Comparison of ENCODE assay signal across 11 cellular contexts in the genomic region with DNA sequence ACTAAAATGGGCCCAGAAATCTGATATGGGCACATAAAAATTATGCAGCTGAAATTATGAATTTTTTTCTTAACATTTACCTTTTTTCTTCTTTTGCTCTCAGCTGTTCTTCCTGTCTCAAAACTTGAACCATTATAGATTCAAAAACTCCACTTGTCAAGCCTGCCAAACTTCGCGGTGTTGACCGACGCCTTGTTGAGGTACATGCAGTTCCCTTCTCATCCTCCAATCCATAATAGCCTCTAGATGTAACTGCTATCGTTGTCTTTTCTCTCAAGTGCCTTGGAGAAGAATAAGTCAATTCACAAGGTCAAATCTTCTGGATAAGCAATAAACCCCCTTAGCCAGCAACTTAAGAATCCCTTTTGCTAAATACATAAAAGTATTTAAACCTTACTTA. TPM values are rescaled to one million over a fixed set of nuclear protein-coding genes. Genes with fewer than 3 reads are reported as not detected.
DNase-seq lines count a peak whose midpoint lies in the region; ATAC-seq lines count a peak whose summit lies in the region.
"Had no signal": no experiment of that assay in that cellular context is flagged by ENCODE, and none has a peak within 500 bp of the region (broad histone marks: within the 10 kb centered on the region; RNA-seq: fewer than 3 reads in every experiment).

No MANE protein-coding gene starts in this region.

- ATAC-seq in Right ventricle myocardium inferior (peak; percentile 75), Right ventricle myocardium superior (ENCODE audit: poor library complexity) (peak; percentile 89), left ventricle myocardium superior (peak; percentile 92), GM18867 (IDR thresholded peaks at IDR 0.05; ENCODE audit: unreplicated experiment) (no peak)

- intact Hi-C loops in Right ventricle myocardium inferior (cut with DNase I) (no loop called here), cardiac septum (cut with DNase I) (no loop called here), Right ventricle myocardium superior (cut with DNase I) (no loop called here), left ventricle myocardium superior (cut with micrococcal nuclease) (no loop called here)

- DNase-seq in Right ventricle myocardium inferior (ENCODE audit: missing footprints) (no peak), cardiac septum (ENCODE audit: low spot score) (no peak), Right ventricle myocardium superior (peak; percentile 47), left ventricle myocardium superior (peak; percentile 61), NCI-H2081 treated with DMSO at 0.1 percent for 48 hours (lab: John Stamatoyannopoulos, UW) (no peak), NCI-H446 (lab: John Stamatoyannopoulos, UW) (no peak)
- DNase-seq: BE2C; CD4-positive, alpha-beta memory T cell; DND-41; GDM1 had no signal

RNA-seq across cellular contexts. Expression of a gene that starts 27.2 kb away (rescaled TPM):
- total RNA-seq in Right ventricle myocardium inferior (24.2 TPM), cardiac septum (21.6 TPM), Right ventricle myocardium superior (20.5 TPM), left ventricle myocardium superior (22.6 TPM)

Comparison
In these comparisons a context has a peak if more than half of its experiments do, and no peak if none do; other contexts are left out.
1. DNase-seq: peak in Right ventricle myocardium superior (single experiment) and left ventricle myocardium superior (single experiment); none in Right ventricle myocardium inferior (single experiment), cardiac septum (single experiment), NCI-H2081 treated with DMSO at 0.1 percent for 48 hours (single experiment) and NCI-H446 (0 of 2).